In the genomic region with DNA sequence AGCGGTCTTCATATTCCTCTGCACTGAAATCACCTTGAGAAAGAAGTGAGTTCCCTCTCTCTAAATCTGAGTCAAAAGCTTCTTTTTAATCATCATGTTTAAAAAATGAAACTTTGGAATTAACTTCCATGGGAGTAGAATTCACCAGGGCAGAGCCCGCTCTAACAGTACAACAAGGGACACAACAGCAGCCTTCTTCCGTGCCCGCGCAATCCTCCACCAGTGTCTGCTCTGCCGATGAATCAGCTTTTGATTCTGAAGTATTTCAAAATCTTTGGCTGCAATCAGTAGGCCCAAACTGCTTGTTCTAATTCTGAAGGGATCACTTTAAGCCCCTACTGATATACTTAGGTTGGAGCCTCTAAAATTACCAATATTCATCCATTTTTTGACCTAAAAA, we compare ENCODE assay signal across 19 cellular contexts.
DNase-seq lines count a peak whose midpoint lies in the region; ATAC-seq, FAIRE-seq and TF ChIP-seq lines count a peak whose summit lies in the region.
"Had no signal": no experiment of that assay in that cellular context is flagged by ENCODE, and none has a peak within 500 bp of the region (broad histone marks: within the 10 kb centered on the region; RNA-seq: fewer than 3 reads in every experiment).

No MANE protein-coding gene starts in this region.

- H3K9me3 Mint-ChIP-seq in naive thymus-derived CD4-positive, alpha-beta T cell, result peaks cover 0 to 1% (median 0%) of the 10 kb centered on the region in 11 donors
- H3K9me3 Mint-ChIP-seq: activated naive CD8-positive, alpha-beta T cell treated with anti-CD3 and anti-CD28 coated beads for 36 hours had no signal

- no TSS peak for BruUV-seq in A673 (replicated peaks; lab: Mats Ljungman, UMichigan)

- no peaks in the 10 kb centered on the region for H3K27me3 Mint-ChIP-seq in naive thymus-derived CD4-positive, alpha-beta T cell
- H3K27me3 Mint-ChIP-seq: activated naive CD8-positive, alpha-beta T cell treated with anti-CD3 and anti-CD28 coated beads for 36 hours; T-helper 17 cell had no signal

- TF ChIP-seq POLR2A in adrenal gland (IDR thresholded peaks at IDR 0.05) (peak in 1 of 2 donors; percentile 23), GM12891 (IDR thresholded peaks at IDR 0.05; ENCODE audit: low read depth, low read length) (no peak)

- 48 to 66% (median 52%) methylated on average over 6 of the region's 6 CpGs for WGBS in adrenal gland, 4 donors

- H3K36me3 ChIP-seq in adrenal gland (replicated peaks in 1 of 2) (peaks cover 0 to 48% of the 10 kb centered on the region in 2 donors), A673 (ENCODE audit: insufficient read depth, low read length, poor library complexity, severe bottlenecking) (peaks cover 3% of the 10 kb centered on the region)
- peaks cover 4 to 46% (median 8%) of the 10 kb centered on the region in 3 experiments for H3K36me3 ChIP-seq in naive thymus-derived CD4-positive, alpha-beta T cell (ENCODE audit: control insufficient read depth in 2 of 3, insufficient read depth in 3 of 3, low read length in 3 of 3)

- H3K4me1 ChIP-seq in adrenal gland (replicated peaks in 1 of 2) (peaks cover 21 to 42% of the 10 kb centered on the region in 2 donors), A673 (ENCODE audit: insufficient read depth, low read length, poor library complexity, severe bottlenecking) (no peaks in the 10 kb centered on the region)
- H3K4me1 ChIP-seq in naive thymus-derived CD4-positive, alpha-beta T cell (ENCODE audit: control insufficient read depth in 2 of 2, insufficient read depth in 2 of 2, low read length in 2 of 2), result no peaks in the 10 kb centered on the region
- H3K4me1 ChIP-seq: BE2C had no signal

- no peaks in the 10 kb centered on the region for H3K9me3 ChIP-seq in adrenal gland (replicated peaks in 1 of 3)
- H3K9me3 ChIP-seq in naive thymus-derived CD4-positive, alpha-beta T cell (ENCODE audit: control insufficient read depth in 2 of 3, low read length in 3 of 3), result no peaks in the 10 kb centered on the region
- no peaks in the 10 kb centered on the region for H3K9me3 ChIP-seq in A673 (ENCODE audit: low read depth, low read length, poor library complexity, severe bottlenecking)
- H3K9me3 ChIP-seq: BE2C had no signal

- FAIRE-seq in GM12891 (lab: Jason Lieb, UNC), result no peak

- peak overlapping the region in 3 of 5 donors; percentile 17 to 82 (median 64) for H3K27ac ChIP-seq in adrenal gland
- no peak overlapping the region for H3K27ac ChIP-seq in naive thymus-derived CD4-positive, alpha-beta T cell (ENCODE audit: low read depth, low read length)
- H3K27ac ChIP-seq in A673 (ENCODE audit: low read depth, low read length, poor library complexity, severe bottlenecking), result no peak overlapping the region

- DNase-seq in ELR (ENCODE audit: low read depth), result peak; percentile 11
- peak in 5 of 7 donors; percentile 55 to 75 (median 61) for DNase-seq in adrenal gland
- DNase-seq in fibroblast of the aortic adventitia (ENCODE audit: low read depth), result peak; percentile 54
- peak; percentile 5 for DNase-seq in stromal cell of bone marrow (ENCODE audit: low read depth)
- no peak for DNase-seq in GM12891 (ENCODE audit: insufficient read length, low spot score)
- no peak for DNase-seq in naive thymus-derived CD4-positive, alpha-beta T cell
- DNase-seq in activated CD8-positive, alpha-beta memory T cell treated with anti-CD3 and anti-CD28 coated beads, Interleukin-2, amount 50 U/mL, for 4 hours, result no peak
- no peak for DNase-seq in A673 (ENCODE audit: low spot score)
- DNase-seq: activated CD4-positive, CD25-positive, alpha-beta regulatory T cell treated with anti-CD3 and anti-CD28 coated beads, Interleukin-2, amount 50 U/mL, for 72 hours; activated naive CD8-positive, alpha-beta T cell treated with anti-CD3 and anti-CD28 coated beads for 36 hours; activated T-cell treated with anti-CD3 and anti-CD28 coated beads for 4 hours; BE2C; DMS153; KG1; NCI-H1436; NCI-H510A; RPMI8226; stimulated activated CD4-positive, alpha-beta T cell treated with anti-CD3 and anti-CD28 coated beads, Interleukin-2, amount 100 ng/mL, for 48 hours; T-helper 17 cell had no signal

- POLR2A ChIA-PET in naive thymus-derived CD4-positive, alpha-beta T cell (lab: Charles Lee), result no interaction called here
- POLR2A ChIA-PET in A673 (lab: Charles Lee; ENCODE audit: low non-redundant PET), result no interaction called here

- no peaks in the 10 kb centered on the region for H3K27me3 ChIP-seq in adrenal gland
- no peaks in the 10 kb centered on the region for H3K27me3 ChIP-seq in naive thymus-derived CD4-positive, alpha-beta T cell (ENCODE audit: control insufficient read depth in 2 of 2, insufficient read depth in 2 of 2, low read length in 2 of 2)
- H3K27me3 ChIP-seq in A673 (replicated peaks; ENCODE audit: insufficient read depth, low read depth, low read length, poor library complexity), result no peaks in the 10 kb centered on the region
- H3K27me3 ChIP-seq: BE2C had no signal

- ATAC-seq in naive thymus-derived CD4-positive, alpha-beta T cell, result no peak
- ATAC-seq: T-helper 17 cell had no signal

- H3K27ac Mint-ChIP-seq in naive thymus-derived CD4-positive, alpha-beta T cell, result no peak overlapping the region
- H3K27ac Mint-ChIP-seq: activated naive CD8-positive, alpha-beta T cell treated with anti-CD3 and anti-CD28 coated beads for 36 hours had no signal

- intact Hi-C loops in adrenal gland (cut with DNase I) (no loop called here), A673 (cut with micrococcal nuclease; ENCODE audit: unreplicated experiment) (no loop called here)
- intact Hi-C loops in naive thymus-derived CD4-positive, alpha-beta T cell (cut with micrococcal nuclease), result no loop called here

- no peak for TF ChIP-seq CTCF in adrenal gland (IDR thresholded peaks at IDR 0.05)
- no peak for TF ChIP-seq CTCF in fibroblast of the aortic adventitia (IDR thresholded peaks at IDR 0.05; ENCODE audit: insufficient read depth, low read length)
- no peak for TF ChIP-seq CTCF in A673 (conservative IDR thresholded peaks at IDR 0.05; ENCODE audit: low read depth, low read length)

- H3K36me3 Mint-ChIP-seq in naive thymus-derived CD4-positive, alpha-beta T cell, result peaks cover 0 to 51% (median 14%) of the 10 kb centered on the region in 5 donors

- CTCF ChIA-PET in naive thymus-derived CD4-positive, alpha-beta T cell (lab: Charles Lee), result no interaction called here
- CTCF ChIA-PET in A673 (lab: Charles Lee), result no interaction called here

- H3K4me1 Mint-ChIP-seq in naive thymus-derived CD4-positive, alpha-beta T cell, result no peaks in the 10 kb centered on the region

- H3K4me3 ChIP-seq in adrenal gland, result no peak overlapping the region
- H3K4me3 ChIP-seq in fibroblast of the aortic adventitia (ENCODE audit: low read depth, low read length), result no peak overlapping the region
- no peak overlapping the region for H3K4me3 ChIP-seq in naive thymus-derived CD4-positive, alpha-beta T cell (ENCODE audit: low read length)
- no peak overlapping the region for H3K4me3 ChIP-seq in A673 (ENCODE audit: low read depth, low read length, poor library complexity, severe bottlenecking)

- no peak overlapping the region for H3K4me3 Mint-ChIP-seq in naive thymus-derived CD4-positive, alpha-beta T cell
- H3K4me3 Mint-ChIP-seq: activated naive CD8-positive, alpha-beta T cell treated with anti-CD3 and anti-CD28 coated beads for 36 hours; T-helper 17 cell had no signal

TF ChIP-seq in GM12891, 5 proteins besides CTCF, POLR2A, EP300 and RAD21:
- no peak for TF ChIP-seq SPI1 (IDR thresholded peaks at IDR 0.05; ENCODE audit: low read depth, low read length)
- no peak for TF ChIP-seq TAF1 (IDR thresholded peaks at IDR 0.05; ENCODE audit: low read depth, low read length)
- TF ChIP-seq PAX5 (IDR thresholded peaks at IDR 0.05; ENCODE audit: insufficient read depth, low read length, severe bottlenecking), result no peak
- TF ChIP-seq POU2F2 (IDR thresholded peaks at IDR 0.05; ENCODE audit: low read depth, low read length), result no peak
- TF ChIP-seq POLR2AphosphoS5 (IDR thresholded peaks at IDR 0.05; ENCODE audit: low read depth, low read length), result no peak

Comparison
In these comparisons a context has a peak if more than half of its experiments do, and no peak if none do; other contexts are left out.
1. DNase-seq: peak in ELR (single experiment), adrenal gland (5 of 7), fibroblast of the aortic adventitia (single experiment) and stromal cell of bone marrow (single experiment); none in GM12891 (single experiment), naive thymus-derived CD4-positive, alpha-beta T cell (0 of 9), activated CD8-positive, alpha-beta memory T cell treated with anti-CD3 and anti-CD28 coated beads, Interleukin-2, amount 50 U/mL, for 4 hours (single experiment) and A673 (single experiment).
2. H3K27ac ChIP-seq: peak in adrenal gland (3 of 5); none in naive thymus-derived CD4-positive, alpha-beta T cell (single experiment) and A673 (single experiment).